In the genomic region with DNA sequence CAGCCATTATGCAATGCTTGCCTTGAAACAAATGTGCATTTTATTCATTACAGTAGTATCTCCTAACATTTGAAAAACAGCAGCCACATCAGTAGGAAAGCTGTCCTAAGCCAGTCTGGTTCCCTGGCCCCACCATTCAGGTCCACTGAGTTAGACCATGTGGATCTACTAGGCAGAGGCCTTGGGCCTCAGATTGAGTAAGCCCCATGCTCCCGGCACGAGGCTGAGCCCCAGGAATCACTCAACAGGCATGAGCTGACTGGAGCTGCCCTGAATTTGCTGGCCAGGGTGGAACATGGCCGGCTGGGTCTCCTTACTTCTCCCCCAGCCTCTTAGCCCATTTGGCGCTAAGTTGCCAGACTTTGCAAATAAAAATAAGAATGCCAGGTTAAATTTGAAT, we compare ENCODE assay signal across 23 cellular contexts.
DNase-seq lines count a peak whose midpoint lies in the region; ATAC-seq and TF ChIP-seq lines count a peak whose summit lies in the region.
"Had no signal": no experiment of that assay in that cellular context is flagged by ENCODE, and none has a peak within 500 bp of the region (broad histone marks: within the 10 kb centered on the region; RNA-seq: fewer than 3 reads in every experiment).

No MANE protein-coding gene starts in this region.

- H3K4me1 ChIP-seq in BLaER1 (peaks cover 68% of the 10 kb centered on the region), RWPE2 (ENCODE audit: insufficient read depth, poor library complexity, severe bottlenecking) (no peaks in the 10 kb centered on the region), spleen (peaks cover 11 to 63% (median 25%) of the 10 kb centered on the region in 6 donors)

- H3K9me3 ChIP-seq in BLaER1 = peaks cover 6% of the 10 kb centered on the region; the same call in 1 of the 2 replicates
- H3K9me3 ChIP-seq in RWPE2 (ENCODE audit: severe bottlenecking) = peaks cover 10% of the 10 kb centered on the region
- peaks cover 0 to 20% (median 0%) of the 10 kb centered on the region in 8 donors for H3K9me3 ChIP-seq in spleen

- peak; percentile 15 for DNase-seq in CD14-positive monocyte (ENCODE audit: low spot score)
- peak; percentile 33 for DNase-seq in RWPE2 (ENCODE audit: low spot score)
- no peak for DNase-seq in stimulated activated naive B cell treated with anti-CD40 and anti-IgM and Interleukin-4, amounts not matched to agents 10 μg/mL and 1 μg/mL and 100 μg/mL, for 72 hours
- no peak for DNase-seq in spleen
- DNase-seq in activated CD4-positive, alpha-beta memory T cell treated with anti-CD3 and anti-CD28 coated beads, Interleukin-2, amount 10 ng/mL, durations not matched to agents 7 days and 5 days = no peak
- DNase-seq: ACHN; AML-193; CD4-positive, CD25-positive, alpha-beta regulatory T cell; DMS153; EL; NCI-H187; NCI-H2107; NCI-H2227 treated with DMSO at 0.1 percent for 48 hours; NCI-H510A treated with DMSO at 0.1 percent for 48 hours; NCI-H774; SW 1271 had no signal

- H3K4me3 Mint-ChIP-seq in CD14-positive monocyte (no peak overlapping the region), nephron (no peak overlapping the region)
- no peak overlapping the region for H3K4me3 Mint-ChIP-seq in stimulated activated naive B cell treated with anti-CD40 and anti-IgM and Interleukin-4, amounts not matched to agents 10 μg/mL and 1 μg/mL and 100 μg/mL, for 72 hours
- no peak overlapping the region for H3K4me3 Mint-ChIP-seq in activated CD4-positive, alpha-beta memory T cell treated with anti-CD3 and anti-CD28 coated beads, Interleukin-2, amount 10 ng/mL, durations not matched to agents 7 days and 5 days
- H3K4me3 Mint-ChIP-seq: CD4-positive, CD25-positive, alpha-beta regulatory T cell; GM23338 had no signal

- CTCF ChIA-PET in activated CD4-positive, alpha-beta memory T cell treated with anti-CD3 and anti-CD28 coated beads, Interleukin-2, amount 10 ng/mL, durations not matched to agents 7 days and 5 days (lab: Charles Lee) = interaction anchor here (1.0 kb wide), 1 partner anchor 175 kb away, joined by 3 read pairs; no protein-coding TSS in a partner anchor

- H3K9me3 Mint-ChIP-seq in CD14-positive monocyte (peaks cover 3 to 13% (median 7%) of the 10 kb centered on the region in 7 donors), nephron (peaks cover 3% of the 10 kb centered on the region)
- H3K9me3 Mint-ChIP-seq in stimulated activated naive B cell treated with anti-CD40 and anti-IgM and Interleukin-4, amounts not matched to agents 10 μg/mL and 1 μg/mL and 100 μg/mL, for 72 hours = peaks cover 5 to 7% of the 10 kb centered on the region in 2 donors
- no peaks in the 10 kb centered on the region for H3K9me3 Mint-ChIP-seq in activated CD4-positive, alpha-beta memory T cell treated with anti-CD3 and anti-CD28 coated beads, Interleukin-2, amount 10 ng/mL, durations not matched to agents 7 days and 5 days

- peak overlapping the region; percentile 67; the same call in 1 of the 2 replicates for H3K9ac ChIP-seq in BLaER1

- no peak for TF ChIP-seq POLR2A in spleen (IDR thresholded peaks at IDR 0.05)

- H3K27me3 Mint-ChIP-seq in CD14-positive monocyte (ENCODE audit: low read depth in 3 of 3) (peaks cover 0 to 2% (median 1%) of the 10 kb centered on the region in 3 donors), nephron (ENCODE audit: low read depth) (no peaks in the 10 kb centered on the region)
- H3K27me3 Mint-ChIP-seq in stimulated activated naive B cell treated with anti-CD40 and anti-IgM and Interleukin-4, amounts not matched to agents 10 μg/mL and 1 μg/mL and 100 μg/mL, for 72 hours = no peaks in the 10 kb centered on the region
- H3K27me3 Mint-ChIP-seq in activated CD4-positive, alpha-beta memory T cell treated with anti-CD3 and anti-CD28 coated beads, Interleukin-2, amount 10 ng/mL, durations not matched to agents 7 days and 5 days = peaks cover 3% of the 10 kb centered on the region

- no peak overlapping the region for H3K27ac ChIP-seq in BLaER1
- no peak overlapping the region for H3K27ac ChIP-seq in RWPE2 (ENCODE audit: poor library complexity, severe bottlenecking)
- no peak overlapping the region for H3K27ac ChIP-seq in spleen

- no peak overlapping the region for H3K27ac Mint-ChIP-seq in CD14-positive monocyte
- H3K27ac Mint-ChIP-seq in nephron = peak overlapping the region; percentile 29 to 85 (median 37)
- no peak overlapping the region for H3K27ac Mint-ChIP-seq in stimulated activated naive B cell treated with anti-CD40 and anti-IgM and Interleukin-4, amounts not matched to agents 10 μg/mL and 1 μg/mL and 100 μg/mL, for 72 hours
- no peak overlapping the region for H3K27ac Mint-ChIP-seq in activated CD4-positive, alpha-beta memory T cell treated with anti-CD3 and anti-CD28 coated beads, Interleukin-2, amount 10 ng/mL, durations not matched to agents 7 days and 5 days
- H3K27ac Mint-ChIP-seq: GM23338 had no signal

- H3K4me3 ChIP-seq in BLaER1 = no peak overlapping the region
- no peak overlapping the region for H3K4me3 ChIP-seq in RWPE2 (ENCODE audit: severe bottlenecking)
- no peak overlapping the region for H3K4me3 ChIP-seq in spleen
- H3K4me3 ChIP-seq: GM12878, GM23338, K562 had no signal

- H3K4me2 ChIP-seq in BLaER1 = peak overlapping the region; percentile 93
- H3K4me2 ChIP-seq: GM23338 had no signal

- no peaks in the 10 kb centered on the region for H4K20me1 ChIP-seq in BLaER1

- H3K36me3 ChIP-seq in BLaER1 (no peaks in the 10 kb centered on the region), RWPE2 (ENCODE audit: low read depth) (no peaks in the 10 kb centered on the region), spleen (no peaks in the 10 kb centered on the region)

- no peaks in the 10 kb centered on the region for H3K27me3 ChIP-seq in BLaER1
- no peaks in the 10 kb centered on the region for H3K27me3 ChIP-seq in RWPE2 (ENCODE audit: insufficient read depth, poor library complexity, severe bottlenecking)
- H3K27me3 ChIP-seq in spleen (replicated peaks in 1 of 7) = no peaks in the 10 kb centered on the region

- POLR2A ChIA-PET in activated CD4-positive, alpha-beta memory T cell treated with anti-CD3 and anti-CD28 coated beads, Interleukin-2, amount 10 ng/mL, durations not matched to agents 7 days and 5 days (lab: Charles Lee) = interaction anchor here (21.7 kb wide), 1 partner anchor 100 kb away, joined by 1053 read pairs; a partner anchor contains a TSS

- TF ChIP-seq CTCF in CD14-positive monocyte (IDR thresholded peaks at IDR 0.05) = no peak
- TF ChIP-seq CTCF in RWPE2 (IDR thresholded peaks at IDR 0.05; ENCODE audit: poor library complexity, severe bottlenecking) = no peak
- TF ChIP-seq CTCF in nephron (IDR thresholded peaks at IDR 0.05; ENCODE audit: unreplicated experiment in 3 of 3) = no peak
- TF ChIP-seq CTCF in spleen (IDR thresholded peaks at IDR 0.05 in 8 of 11, conservative IDR thresholded peaks at IDR 0.05 in 3 of 11) = no peak

- peaks cover 66% of the 10 kb centered on the region for H3K4me1 Mint-ChIP-seq in CD14-positive monocyte
- H3K4me1 Mint-ChIP-seq in nephron = peaks cover 36% of the 10 kb centered on the region
- H3K4me1 Mint-ChIP-seq in stimulated activated naive B cell treated with anti-CD40 and anti-IgM and Interleukin-4, amounts not matched to agents 10 μg/mL and 1 μg/mL and 100 μg/mL, for 72 hours = peaks cover 20 to 45% of the 10 kb centered on the region in 2 donors
- H3K4me1 Mint-ChIP-seq in activated CD4-positive, alpha-beta memory T cell treated with anti-CD3 and anti-CD28 coated beads, Interleukin-2, amount 10 ng/mL, durations not matched to agents 7 days and 5 days = peaks cover 13% of the 10 kb centered on the region

- ATAC-seq in RWPE2 (ENCODE audit: low read depth) (no peak), HG02885 (IDR thresholded peaks at IDR 0.05; ENCODE audit: poor library complexity, unreplicated experiment) (no peak)
- no peak for ATAC-seq in stimulated activated naive B cell treated with anti-CD40 and anti-IgM and Interleukin-4, amounts not matched to agents 10 μg/mL and 1 μg/mL and 100 μg/mL, for 72 hours (replicated peaks)
- ATAC-seq: GM12878, GM23338, HCT116, K562 had no signal

- intact Hi-C loops in CD14-positive monocyte (cut with micrococcal nuclease) (loop anchor here in 1 of 2 donors (10.0 kb wide), 1 partner anchor 148 kb away; no protein-coding TSS in a partner anchor), spleen (cut with DNase I; ENCODE audit: low total_unique reads) (loop anchor here (10.0 kb wide), 1 partner anchor 362 kb away; no protein-coding TSS in a partner anchor)

- 81 to 91% (median 83%) methylated on average over 4 of the region's 4 CpGs for WGBS in spleen, 5 donors

- H3K36me3 Mint-ChIP-seq in CD14-positive monocyte (peaks cover 2 to 5% of the 10 kb centered on the region in 2 donors), nephron (ENCODE audit: low read depth) (peaks cover 4% of the 10 kb centered on the region)
- H3K36me3 Mint-ChIP-seq in stimulated activated naive B cell treated with anti-CD40 and anti-IgM and Interleukin-4, amounts not matched to agents 10 μg/mL and 1 μg/mL and 100 μg/mL, for 72 hours = peaks cover 0 to 4% of the 10 kb centered on the region in 2 donors
- peaks cover under 1% of the 10 kb centered on the region for H3K36me3 Mint-ChIP-seq in activated CD4-positive, alpha-beta memory T cell treated with anti-CD3 and anti-CD28 coated beads, Interleukin-2, amount 10 ng/mL, durations not matched to agents 7 days and 5 days (ENCODE audit: low read depth)
- H3K36me3 Mint-ChIP-seq: CD4-positive, CD25-positive, alpha-beta regulatory T cell had no signal

Comparison
In these comparisons a context has a peak if more than half of its experiments do, and no peak if none do; other contexts are left out.
1. DNase-seq: peak in CD14-positive monocyte (single experiment) and RWPE2 (single experiment); none in stimulated activated naive B cell treated with anti-CD40 and anti-IgM and Interleukin-4, amounts not matched to agents 10 μg/mL and 1 μg/mL and 100 μg/mL, for 72 hours (single experiment), spleen (single experiment) and activated CD4-positive, alpha-beta memory T cell treated with anti-CD3 and anti-CD28 coated beads, Interleukin-2, amount 10 ng/mL, durations not matched to agents 7 days and 5 days (single experiment).
2. H3K27ac Mint-ChIP-seq: peak in nephron (3 of 3); none in CD14-positive monocyte (0 of 7), stimulated activated naive B cell treated with anti-CD40 and anti-IgM and Interleukin-4, amounts not matched to agents 10 μg/mL and 1 μg/mL and 100 μg/mL, for 72 hours (single experiment) and activated CD4-positive, alpha-beta memory T cell treated with anti-CD3 and anti-CD28 coated beads, Interleukin-2, amount 10 ng/mL, durations not matched to agents 7 days and 5 days (single experiment).